Comparison of ENCODE assay signal across 1 cellular context in the genomic region with DNA sequence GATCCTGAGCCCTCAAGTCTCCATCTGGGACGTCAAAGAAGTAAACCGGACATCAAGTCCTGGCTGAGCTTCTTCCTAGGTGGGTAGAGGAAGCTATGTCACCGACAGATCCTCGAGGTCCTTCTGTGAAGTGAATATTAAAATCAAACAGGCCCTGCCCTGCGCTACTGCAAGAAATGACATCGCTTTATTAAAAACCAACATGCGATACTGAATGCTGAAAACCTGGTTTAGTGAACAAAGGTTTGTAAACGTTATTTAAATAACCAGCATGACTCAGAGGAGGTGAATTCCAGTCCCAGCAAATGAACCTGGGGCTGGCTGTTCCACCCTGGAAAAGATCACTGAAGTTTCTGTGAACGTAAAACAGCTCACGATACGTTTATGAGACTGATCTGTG.
TF ChIP-seq lines count a peak whose summit lies in the region.

No MANE protein-coding gene starts in this region.

TF ChIP-seq in GM12878, 131 proteins besides CTCF, POLR2A, EP300 and RAD21:
- TF ChIP-seq, protein P1, sequence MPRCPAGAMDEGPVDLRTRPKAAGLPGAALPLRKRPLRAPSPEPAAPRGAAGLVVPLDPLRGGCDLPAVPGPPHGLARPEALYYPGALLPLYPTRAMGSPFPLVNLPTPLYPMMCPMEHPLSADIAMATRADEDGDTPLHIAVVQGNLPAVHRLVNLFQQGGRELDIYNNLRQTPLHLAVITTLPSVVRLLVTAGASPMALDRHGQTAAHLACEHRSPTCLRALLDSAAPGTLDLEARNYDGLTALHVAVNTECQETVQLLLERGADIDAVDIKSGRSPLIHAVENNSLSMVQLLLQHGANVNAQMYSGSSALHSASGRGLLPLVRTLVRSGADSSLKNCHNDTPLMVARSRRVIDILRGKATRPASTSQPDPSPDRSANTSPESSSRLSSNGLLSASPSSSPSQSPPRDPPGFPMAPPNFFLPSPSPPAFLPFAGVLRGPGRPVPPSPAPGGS (IDR thresholded peaks at IDR 0.05; ENCODE audit: borderline replicate concordance, insufficient read depth, low read depth, low read length, poor library complexity, severe bottlenecking): no peak
- 0 out of 2 replicates have a peak, but pooled peaks have one; percentile 30 for TF ChIP-seq MXI1 (IDR thresholded peaks at IDR 0.05; ENCODE audit: low read depth, low read length)
